26 cellular contexts compared by ENCODE assay signal in genomic region chr4:136001791-136002190, GRCh38.
"Had no signal": no experiment of that assay in that cellular context is flagged by ENCODE, and none has a peak within 500 bp of the region (broad histone marks: within the 10 kb centered on the region; RNA-seq: fewer than 3 reads in every experiment).

No MANE protein-coding gene starts in this region.

- H3K27ac ChIP-seq: left ventricle myocardium inferior, pancreas, prostate gland, skin epidermis, stomach, testis, thyroid gland, transverse colon, upper lobe of left lung, vagina had no signal

- H3K36me3 ChIP-seq: left ventricle myocardium inferior, pancreas, prostate gland, stomach, thyroid gland, transverse colon, upper lobe of left lung, vagina had no signal

- DNase-seq: islet precursor cell; left ventricle myocardium inferior; mesendoderm; naive thymus-derived CD4-positive, alpha-beta T cell; pancreas; posterior cingulate gyrus; retina; right cardiac atrium; stimulated activated CD4-positive, alpha-beta T cell treated with anti-CD3 and anti-CD28 coated beads, Interleukin-12 subunit alpha, Interleukin-12 subunit beta, amount 100 ng/mL, for 4 hours; stimulated activated CD4-positive, alpha-beta T cell treated with anti-CD3 and anti-CD28 coated beads, Interleukin-15, amount 100 ng/mL, for 24 hours; stimulated activated CD4-positive, alpha-beta T cell treated with anti-CD3 and anti-CD28 coated beads, Interleukin-2, amount 100 ng/mL, for 24 hours; stimulated activated CD4-positive, alpha-beta T cell treated with anti-CD3 and anti-CD28 coated beads, Interleukin-4, amount 100 ng/mL, for 1 hour; stimulated activated naive B cell treated with anti-CD40 and anti-IgM and Interleukin-4, amounts not matched to agents 10 μg/mL and 1 μg/mL and 100 μg/mL, for 72 hours; stimulated activated naive CD8-positive, alpha-beta T cell treated with anti-CD3 and anti-CD28 coated beads, Interleukin-15, Interleukin-2, amounts not matched to agents 100 U/mL and 50 U/mL, for 24 hours; stomach; testis; thyroid gland; transverse colon; upper lobe of left lung had no signal

- H3K4me1 Mint-ChIP-seq: mesothelial cell of epicardium; naive thymus-derived CD4-positive, alpha-beta T cell; stimulated activated naive B cell treated with anti-CD40 and anti-IgM and Interleukin-4, amounts not matched to agents 10 μg/mL and 1 μg/mL and 100 μg/mL, for 72 hours had no signal

- H3K4me3 ChIP-seq: left ventricle myocardium inferior, lung, pancreas, prostate gland, skin epidermis, stomach, testis, thyroid gland, transverse colon, upper lobe of left lung, vagina had no signal

- H3K9me3 Mint-ChIP-seq: mesothelial cell of epicardium had no signal

- H3K4me1 ChIP-seq: left ventricle myocardium inferior, pancreas, prostate gland, stomach, testis, thyroid gland, transverse colon, upper lobe of left lung, vagina had no signal

- H3K36me3 Mint-ChIP-seq: mesothelial cell of epicardium; naive thymus-derived CD4-positive, alpha-beta T cell; natural killer cell treated with Interleukin-12 subunit alpha and Interleukin-12 subunit beta and Interleukin-15 and Interleukin-18, amount 100 ng/mL, for 72 hours; stimulated activated naive B cell treated with anti-CD40 and anti-IgM and Interleukin-4, amounts not matched to agents 10 μg/mL and 1 μg/mL and 100 μg/mL, for 72 hours had no signal

- H3K27me3 ChIP-seq: pancreas, stomach, testis, thyroid gland, transverse colon, upper lobe of left lung, vagina had no signal

- H3K27ac Mint-ChIP-seq: mesothelial cell of epicardium; naive thymus-derived CD4-positive, alpha-beta T cell; natural killer cell treated with Interleukin-12 subunit alpha and Interleukin-12 subunit beta and Interleukin-15 and Interleukin-18, amount 100 ng/mL, for 72 hours; stimulated activated naive B cell treated with anti-CD40 and anti-IgM and Interleukin-4, amounts not matched to agents 10 μg/mL and 1 μg/mL and 100 μg/mL, for 72 hours had no signal

- ATAC-seq: naive thymus-derived CD4-positive, alpha-beta T cell; natural killer cell treated with Interleukin-12 subunit alpha and Interleukin-12 subunit beta and Interleukin-15 and Interleukin-18, amount 100 ng/mL, for 72 hours; pancreas; right cardiac atrium; sciatic nerve; stimulated activated naive B cell treated with anti-CD40 and anti-IgM and Interleukin-4, amounts not matched to agents 10 μg/mL and 1 μg/mL and 100 μg/mL, for 72 hours; stimulated activated naive CD8-positive, alpha-beta T cell treated with anti-CD3 and anti-CD28 coated beads, Interleukin-15, Interleukin-2, amounts not matched to agents 100 U/mL and 50 U/mL, for 24 hours had no signal

- H3K4me3 Mint-ChIP-seq: mesothelial cell of epicardium; naive thymus-derived CD4-positive, alpha-beta T cell; natural killer cell treated with Interleukin-12 subunit alpha and Interleukin-12 subunit beta and Interleukin-15 and Interleukin-18, amount 100 ng/mL, for 72 hours; stimulated activated naive B cell treated with anti-CD40 and anti-IgM and Interleukin-4, amounts not matched to agents 10 μg/mL and 1 μg/mL and 100 μg/mL, for 72 hours had no signal

- H3K27me3 Mint-ChIP-seq: naive thymus-derived CD4-positive, alpha-beta T cell; natural killer cell treated with Interleukin-12 subunit alpha and Interleukin-12 subunit beta and Interleukin-15 and Interleukin-18, amount 100 ng/mL, for 72 hours; stimulated activated naive B cell treated with anti-CD40 and anti-IgM and Interleukin-4, amounts not matched to agents 10 μg/mL and 1 μg/mL and 100 μg/mL, for 72 hours had no signal
